13 cellular contexts compared by ENCODE assay signal in genomic region chr11:3231851-3232744, GRCh38. TPM values are rescaled to one million over a fixed set of nuclear protein-coding genes. Genes with fewer than 3 reads are reported as not detected.
DNase-seq lines count a peak whose midpoint lies in the region; TF ChIP-seq lines count a peak whose summit lies in the region.
"Had no signal": no experiment of that assay in that cellular context is flagged by ENCODE, and none has a peak within 500 bp of the region (broad histone marks: within the 10 kb centered on the region; RNA-seq: fewer than 3 reads in every experiment).

Gene MRGPRE (minus strand): TSS chr11:3232417. CDS start chr11:3228799, 3,618 bp downstream.

- no peak for TF ChIP-seq CTCF in AG10803 (conservative IDR thresholded peaks at IDR 0.05; ENCODE audit: low read length)

- DNase-seq in AG10803 (ENCODE audit: low read depth) (peak; percentile 14), NCI-H1092 (lab: John Stamatoyannopoulos, UW) (peak; percentile 87), cerebellum (ENCODE audit: low spot score) (peak; percentile 60), mesenteric fat pad (ENCODE audit: low spot score) (peak; percentile 88), cerebellar nuclear complex (lab: John Stamatoyannopoulos, UW) (no peak), midbrain (lab: John Stamatoyannopoulos, UW) (no peak), SIG-M5 (lab: John Stamatoyannopoulos, UW) (no peak), SKM-1 (lab: John Stamatoyannopoulos, UW; ENCODE audit: unreplicated experiment) (no peak)
- DNase-seq: CD8-positive, alpha-beta T cell; MG63; stimulated activated CD4-positive, alpha-beta T cell treated with anti-CD3 and anti-CD28 coated beads, Interleukin-1b, Interleukin-23, amount 100 ng/mL, for 48 hours; T-helper 1 cell had no signal

- peak within 1 kb of the TSS; percentile 10; the same call in 1 of the 2 replicates for H3K4me3 ChIP-seq in AG10803 (ENCODE audit: low read length)
- H3K4me3 ChIP-seq: MG63 had no signal

RNA-seq across cellular contexts. Expression of gene MRGPRE, which starts in this region (rescaled TPM):
- 0.27 TPM for total RNA-seq in cerebellum
- total RNA-seq in mesenteric fat pad: not detected
- total RNA-seq: activated T-helper 1 cell treated with anti-CD3 and anti-CD28 coated beads, Interleukin-12 subunit alpha, Interleukin-12 subunit beta, Interleukin-2, Interleukin-4 antibody, amounts not matched to agents 30 ng/mL and 10 ng/mL and 1 ng/mL, durations not matched to agents 14 hours and 24 hours and 36 hours; CD8-positive, alpha-beta T cell had no signal

Comparison
In these comparisons a context has a peak if more than half of its experiments do, and no peak if none do; other contexts are left out.
1. Peak in DNase-seq in cerebellum; RNA of the gene not detected or under 1 TPM.
2. Peak in DNase-seq in mesenteric fat pad; RNA of the gene not detected or under 1 TPM.
3. DNase-seq: peak in AG10803 (single experiment) and NCI-H1092 (single experiment); none in cerebellar nuclear complex (0 of 2), midbrain (single experiment), SIG-M5 (single experiment) and SKM-1 (single experiment).